ENCODE assay signal across 11 cellular contexts in genomic region chr11:9639985-9640384, GRCh38. TPM values are rescaled to one million over a fixed set of nuclear protein-coding genes. Genes with fewer than 3 reads are reported as not detected.
DNase-seq lines count a peak whose midpoint lies in the region; ATAC-seq and TF ChIP-seq lines count a peak whose summit lies in the region.
"Had no signal": no experiment of that assay in that cellular context is flagged by ENCODE, and none has a peak within 500 bp of the region (broad histone marks: within the 10 kb centered on the region; RNA-seq: fewer than 3 reads in every experiment).

No MANE protein-coding gene starts in this region.

- no peaks in the 10 kb centered on the region for H4K20me1 ChIP-seq in Karpas-422 (ENCODE audit: insufficient read depth, low read depth, low read length)

- H3K9me3 Mint-ChIP-seq in activated CD8-positive, alpha-beta T cell treated with anti-CD3 and anti-CD28 coated beads, Interleukin-2, amount 10 ng/mL, durations not matched to agents 7 days and 5 days (ENCODE audit: insufficient read depth): no peaks in the 10 kb centered on the region
- H3K9me3 Mint-ChIP-seq: GM23338 had no signal

- POLR2A ChIA-PET in activated CD8-positive, alpha-beta T cell treated with anti-CD3 and anti-CD28 coated beads, Interleukin-2, amount 10 ng/mL, durations not matched to agents 7 days and 5 days (lab: Charles Lee): no interaction called here

- H3K9ac ChIP-seq in Karpas-422 (ENCODE audit: low read length): no peak overlapping the region

- H2AFZ ChIP-seq in Karpas-422 (ENCODE audit: low read length): no peak overlapping the region

- no peak for TF ChIP-seq CTCF in stomach (IDR thresholded peaks at IDR 0.05)

- TF ChIP-seq POLR2A in stomach (IDR thresholded peaks at IDR 0.05): no peak

- ATAC-seq in T-helper 17 cell (peak; percentile 36), left ventricle myocardium superior (peak; percentile 63), GM21390 (IDR thresholded peaks at IDR 0.05; ENCODE audit: unreplicated experiment) (no peak)
- no peak for ATAC-seq in activated CD8-positive, alpha-beta T cell treated with anti-CD3 and anti-CD28 coated beads, Interleukin-2, amount 10 ng/mL, durations not matched to agents 7 days and 5 days
- ATAC-seq: GM23338 had no signal

- H3K4me3 ChIP-seq in stomach: no peak overlapping the region
- H3K4me3 ChIP-seq in Karpas-422 (ENCODE audit: low read length): no peak overlapping the region
- H3K4me3 ChIP-seq: dorsolateral prefrontal cortex, GM23338 had no signal

- DNase-seq in KBM-7 (peak; percentile 86), T-helper 17 cell (no peak), left ventricle myocardium superior (no peak), stomach (no peak), Karpas-422 (no peak), T1000 (lab: John Stamatoyannopoulos, UW) (no peak)
- DNase-seq in activated CD8-positive, alpha-beta T cell treated with anti-CD3 and anti-CD28 coated beads, Interleukin-2, amount 10 ng/mL, durations not matched to agents 7 days and 5 days: no peak
- DNase-seq: dorsolateral prefrontal cortex, kidney glomerular epithelial cell had no signal

- peaks cover 2% of the 10 kb centered on the region for H3K4me1 Mint-ChIP-seq in T-helper 17 cell
- peaks cover 3% of the 10 kb centered on the region for H3K4me1 Mint-ChIP-seq in activated CD8-positive, alpha-beta T cell treated with anti-CD3 and anti-CD28 coated beads, Interleukin-2, amount 10 ng/mL, durations not matched to agents 7 days and 5 days (ENCODE audit: low read depth)
- H3K4me1 Mint-ChIP-seq: GM23338 had no signal

- CTCF ChIA-PET in activated CD8-positive, alpha-beta T cell treated with anti-CD3 and anti-CD28 coated beads, Interleukin-2, amount 10 ng/mL, durations not matched to agents 7 days and 5 days (lab: Charles Lee): interaction anchor here (0.8 kb wide), 1 partner anchor 11 kb away, joined by 3 read pairs; no protein-coding TSS in a partner anchor

- no peak overlapping the region for H3K4me2 ChIP-seq in Karpas-422 (ENCODE audit: low read depth, low read length, poor library complexity, severe bottlenecking)
- H3K4me2 ChIP-seq: GM23338 had no signal

- in situ Hi-C loops in KBM-7 (cut with MboI; ENCODE audit: low pct_unique_long_range_greater_than_20kb, low sequenced_read_pairs): no loop called here

- no peak for TF ChIP-seq EP300 in stomach (IDR thresholded peaks at IDR 0.05)

- 72 to 85% (median 77%) methylated on average over 4 of the region's 4 CpGs for WGBS in stomach, 5 donors

- H3K36me3 Mint-ChIP-seq in T-helper 17 cell (ENCODE audit: low read depth): peaks cover 2% of the 10 kb centered on the region
- no peaks in the 10 kb centered on the region for H3K36me3 Mint-ChIP-seq in activated CD8-positive, alpha-beta T cell treated with anti-CD3 and anti-CD28 coated beads, Interleukin-2, amount 10 ng/mL, durations not matched to agents 7 days and 5 days (ENCODE audit: low read depth)

- H3K79me2 ChIP-seq in Karpas-422 (ENCODE audit: low read length): no peaks in the 10 kb centered on the region

- H3K27ac Mint-ChIP-seq in T-helper 17 cell: no peak overlapping the region
- H3K27ac Mint-ChIP-seq in activated CD8-positive, alpha-beta T cell treated with anti-CD3 and anti-CD28 coated beads, Interleukin-2, amount 10 ng/mL, durations not matched to agents 7 days and 5 days: no peak overlapping the region
- H3K27ac Mint-ChIP-seq: GM23338 had no signal

- H3K27ac ChIP-seq in stomach (peak overlapping the region in 4 of 5 donors; percentile 31 to 61 (median 53)), Karpas-422 (ENCODE audit: low read length) (no peak overlapping the region)

- H3K9me2 ChIP-seq in Karpas-422 (replicated peaks; ENCODE audit: insufficient read depth, low read length): no peaks in the 10 kb centered on the region

- H3K4me1 ChIP-seq in stomach (peaks cover 0 to 5% (median 0%) of the 10 kb centered on the region in 4 donors), Karpas-422 (ENCODE audit: low read length) (peaks cover 8% of the 10 kb centered on the region)

- intact Hi-C loops in left ventricle myocardium superior (cut with micrococcal nuclease): no loop called here
- intact Hi-C loops in stomach (cut with DNase I; ENCODE audit: low total_unique reads): no loop called here

- H3K36me3 ChIP-seq in stomach (no peaks in the 10 kb centered on the region), Karpas-422 (ENCODE audit: insufficient read depth, low read length) (no peaks in the 10 kb centered on the region)

- no peak overlapping the region for H3K4me3 Mint-ChIP-seq in T-helper 17 cell
- H3K4me3 Mint-ChIP-seq in activated CD8-positive, alpha-beta T cell treated with anti-CD3 and anti-CD28 coated beads, Interleukin-2, amount 10 ng/mL, durations not matched to agents 7 days and 5 days: no peak overlapping the region
- H3K4me3 Mint-ChIP-seq: GM23338 had no signal

- H3K27me3 ChIP-seq in stomach (no peaks in the 10 kb centered on the region), Karpas-422 (ENCODE audit: low read length) (no peaks in the 10 kb centered on the region)
- H3K27me3 ChIP-seq: dorsolateral prefrontal cortex had no signal

- H3K27me3 Mint-ChIP-seq in T-helper 17 cell: peaks cover 15% of the 10 kb centered on the region
- peaks cover 11% of the 10 kb centered on the region for H3K27me3 Mint-ChIP-seq in activated CD8-positive, alpha-beta T cell treated with anti-CD3 and anti-CD28 coated beads, Interleukin-2, amount 10 ng/mL, durations not matched to agents 7 days and 5 days (ENCODE audit: low read depth)

- H3K9me3 ChIP-seq in T-helper 17 cell (ENCODE audit: control insufficient read depth, low read length, poor library complexity, severe bottlenecking) (no peaks in the 10 kb centered on the region), stomach (no peaks in the 10 kb centered on the region), Karpas-422 (ENCODE audit: low read length) (no peaks in the 10 kb centered on the region)

RNA-seq across cellular contexts. Expression of gene SWAP70, which starts 23.9 kb away (rescaled TPM):
- total RNA-seq in T-helper 17 cell (1 to 10 TPM; 6.1 to 7.5 TPM), left ventricle myocardium superior (25.0 TPM), stomach (10 to 100 TPM; 18.2 to 39.5 (median 19.8) TPM)
- polyA plus RNA-seq in stomach: 10 to 100 TPM in 2 of 3 donors, 1 to 10 TPM in 1; 5.1 to 11.0 (median 10.1) TPM
- 77.0 and 82.4 TPM in 2 replicates for total RNA-seq in Karpas-422 (2014; rRNA removed; shearing (Covaris generic); ENCODE audit: low replicate concordance)
- 10 to 100 TPM; 11.5 to 13.3 TPM for total RNA-seq in activated CD8-positive, alpha-beta T cell treated with anti-CD3 and anti-CD28 coated beads, Interleukin-2, amount 10 ng/mL, durations not matched to agents 7 days and 5 days

Comparison
In these comparisons a context has a peak if more than half of its experiments do, and no peak if none do; other contexts are left out.
1. ATAC-seq: peak in T-helper 17 cell (single experiment) and left ventricle myocardium superior (single experiment); none in GM21390 (single experiment) and activated CD8-positive, alpha-beta T cell treated with anti-CD3 and anti-CD28 coated beads, Interleukin-2, amount 10 ng/mL, durations not matched to agents 7 days and 5 days (single experiment).